ENCODE assay signal across 17 cellular contexts in genomic region chr1:3692593-3692992, GRCh38. TPM values are rescaled to one million over a fixed set of nuclear protein-coding genes. Genes with fewer than 3 reads are reported as not detected.
"Had no signal": no experiment of that assay in that cellular context is flagged by ENCODE, and none has a peak within 500 bp of the region (broad histone marks: within the 10 kb centered on the region; RNA-seq: fewer than 3 reads in every experiment).

No MANE protein-coding gene starts in this region.

- H3K9me3 Mint-ChIP-seq: naive thymus-derived CD8-positive, alpha-beta T cell had no signal

- H3K27ac ChIP-seq: breast epithelium, right lobe of liver, spleen had no signal

- H3K4me1 ChIP-seq: breast epithelium, right lobe of liver had no signal

- H3K9me3 ChIP-seq: breast epithelium, right lobe of liver, spleen had no signal

- H3K4me3 ChIP-seq: breast epithelium, right lobe of liver, spleen had no signal

- H3K36me3 Mint-ChIP-seq: naive thymus-derived CD8-positive, alpha-beta T cell had no signal

- H3K27me3 ChIP-seq: right lobe of liver had no signal

- H3K27ac Mint-ChIP-seq: activated CD4-positive, alpha-beta memory T cell treated with anti-CD3 and anti-CD28 coated beads, Interleukin-2, amount 10 ng/mL, durations not matched to agents 7 days and 5 days; activated CD4-positive, alpha-beta T cell treated with anti-CD3 and anti-CD28 coated beads for 36 hours; endodermal cell; naive thymus-derived CD8-positive, alpha-beta T cell; progenitor cell of endocrine pancreas had no signal

- H3K36me3 ChIP-seq: breast epithelium, right lobe of liver, spleen had no signal

- ATAC-seq: activated CD4-positive, alpha-beta T cell treated with anti-CD3 and anti-CD28 coated beads for 36 hours; esophagus mucosa; left colon; naive thymus-derived CD8-positive, alpha-beta T cell; right lobe of liver had no signal

- H3K4me3 Mint-ChIP-seq: activated CD4-positive, alpha-beta memory T cell treated with anti-CD3 and anti-CD28 coated beads, Interleukin-2, amount 10 ng/mL, durations not matched to agents 7 days and 5 days; activated CD4-positive, alpha-beta T cell treated with anti-CD3 and anti-CD28 coated beads for 36 hours; endodermal cell; naive thymus-derived CD8-positive, alpha-beta T cell had no signal

- DNase-seq: activated CD4-positive, alpha-beta memory T cell treated with anti-CD3 and anti-CD28 coated beads, Interleukin-2, amount 10 ng/mL, durations not matched to agents 7 days and 5 days; activated CD4-positive, alpha-beta T cell treated with anti-CD3 and anti-CD28 coated beads for 36 hours; aorta; endodermal cell; left colon; naive thymus-derived CD8-positive, alpha-beta T cell; nucleus accumbens; right lobe of liver; spleen; stimulated activated naive CD4-positive, alpha-beta T cell; trophoblast cell had no signal

- H3K4me1 Mint-ChIP-seq: activated CD4-positive, alpha-beta memory T cell treated with anti-CD3 and anti-CD28 coated beads, Interleukin-2, amount 10 ng/mL, durations not matched to agents 7 days and 5 days had no signal

RNA-seq across cellular contexts. Expression of gene TP73, which starts 40.3 kb away (rescaled TPM):
- total RNA-seq: dermis microvascular lymphatic vessel endothelial cell; naive thymus-derived CD8-positive, alpha-beta T cell had no signal

RNA-seq across cellular contexts. Expression of gene CCDC27, which starts 59.7 kb away (rescaled TPM):
- total RNA-seq: activated CD4-positive, alpha-beta memory T cell treated with anti-CD3 and anti-CD28 coated beads, Interleukin-2, amount 10 ng/mL, durations not matched to agents 7 days and 5 days; activated CD4-positive, alpha-beta T cell treated with anti-CD3 and anti-CD28 coated beads for 36 hours; aorta; breast epithelium; cerebellum; dermis microvascular lymphatic vessel endothelial cell; endodermal cell; esophagus mucosa; left colon; lung microvascular endothelial cell; naive thymus-derived CD8-positive, alpha-beta T cell; progenitor cell of endocrine pancreas; right lobe of liver; spleen had no signal
- polyA plus RNA-seq: aorta; naive thymus-derived CD8-positive, alpha-beta T cell; spleen had no signal
